In genomic region chr6:4350571-4351505, GRCh38 we compare ENCODE assay signal across 16 cellular contexts.
DNase-seq lines count a peak whose midpoint lies in the region; ATAC-seq and TF ChIP-seq lines count a peak whose summit lies in the region.
"Had no signal": no experiment of that assay in that cellular context is flagged by ENCODE, and none has a peak within 500 bp of the region (broad histone marks: within the 10 kb centered on the region; RNA-seq: fewer than 3 reads in every experiment).

No MANE protein-coding gene starts in this region.

- H3K27me3 ChIP-seq in left ventricle myocardium inferior (ENCODE audit: low read depth) (no peaks in the 10 kb centered on the region), skeletal muscle tissue (ENCODE audit: control insufficient read depth in 3 of 3, insufficient read depth in 3 of 3, low read length in 3 of 3) (no peaks in the 10 kb centered on the region)

- H3K4me1 ChIP-seq in left ventricle myocardium inferior (peaks cover 40% of the 10 kb centered on the region), skeletal muscle tissue (ENCODE audit: control insufficient read depth in 3 of 3, insufficient read depth in 3 of 3, low read length in 3 of 3) (peaks cover 12 to 23% (median 16%) of the 10 kb centered on the region in 3 donors)
- H3K4me1 ChIP-seq: HAP-1 had no signal

- peaks cover 42% of the 10 kb centered on the region for H3K4me1 Mint-ChIP-seq in MCF 10A (ENCODE audit: insufficient read depth, unreplicated experiment)
- H3K4me1 Mint-ChIP-seq: central memory CD8-positive, alpha-beta T cell had no signal

- intact Hi-C loops in MCF 10A (cut with micrococcal nuclease) (loop anchor here (1.0 kb wide), 1 partner anchor 425 kb away; the partner anchor contains the start of gene CDYL), left ventricle myocardium inferior (cut with micrococcal nuclease) (no loop called here)

- peaks cover 13% of the 10 kb centered on the region for H3K36me3 Mint-ChIP-seq in MCF 10A (ENCODE audit: insufficient read depth, unreplicated experiment)

- H3K27me3 Mint-ChIP-seq in MCF 10A (ENCODE audit: insufficient read depth, unreplicated experiment) = no peaks in the 10 kb centered on the region

- DNase-seq in HT1080 (ENCODE audit: low read depth) (peak; percentile 85), MCF 10A (ENCODE audit: unreplicated experiment) (peak; percentile 54), left ventricle myocardium inferior (peak; percentile 44), superior temporal gyrus (ENCODE audit: extremely low spot score) (no peak), SW480 (ENCODE audit: low spot score) (no peak)
- no peak for DNase-seq in stimulated activated CD4-positive, alpha-beta T cell treated with anti-CD3 and anti-CD28 coated beads, Interleukin-15, amount 100 ng/mL, for 24 hours
- DNase-seq: Kasumi-1, NCI-H2171 had no signal

- CTCF ChIA-PET in MCF 10A (lab: Yijun Ruan, JAX) = interaction anchor here (0.9 to 1.6 kb wide), 4 partner anchors 25 to 584 kb away, joined by 3 to 4 read pairs (median 4); no protein-coding TSS in a partner anchor

- peak overlapping the region; percentile 84 for H3K27ac ChIP-seq in left ventricle myocardium inferior (replicated peaks)
- H3K27ac ChIP-seq in skeletal muscle tissue (ENCODE audit: low read depth, low read length) = peak overlapping the region; percentile 90
- H3K27ac ChIP-seq: VCaP had no signal

- ATAC-seq in esophagus mucosa = no peak

- H3K36me3 ChIP-seq in left ventricle myocardium inferior (no peaks in the 10 kb centered on the region), skeletal muscle tissue (ENCODE audit: control insufficient read depth in 3 of 3, insufficient read depth in 3 of 3, low read length in 3 of 3) (no peaks in the 10 kb centered on the region)
- H3K36me3 ChIP-seq: HAP-1 had no signal

- H3K27ac Mint-ChIP-seq in MCF 10A (ENCODE audit: low read depth, unreplicated experiment) = no peak overlapping the region
- H3K27ac Mint-ChIP-seq: activated T-helper 1 cell treated with anti-CD3 and anti-CD28 coated beads, Interleukin-12 subunit alpha, Interleukin-12 subunit beta, Interleukin-2, Interleukin-4 antibody, amounts not matched to agents 30 ng/mL and 10 ng/mL and 1 ng/mL, durations not matched to agents 14 hours and 24 hours and 36 hours had no signal

- no peaks in the 10 kb centered on the region for H3K9me3 Mint-ChIP-seq in MCF 10A (ENCODE audit: unreplicated experiment)
- H3K9me3 Mint-ChIP-seq: activated T-helper 1 cell treated with anti-CD3 and anti-CD28 coated beads, Interleukin-12 subunit alpha, Interleukin-12 subunit beta, Interleukin-2, Interleukin-4 antibody, amounts not matched to agents 30 ng/mL and 10 ng/mL and 1 ng/mL, durations not matched to agents 14 hours and 24 hours and 36 hours; central memory CD8-positive, alpha-beta T cell had no signal

- BruUV-seq in MCF 10A (replicated peaks; lab: Mats Ljungman, UMichigan) = no TSS peak

- H3K4me3 ChIP-seq in left ventricle myocardium inferior = no peak overlapping the region
- H3K4me3 ChIP-seq in skeletal muscle tissue (ENCODE audit: low read length in 3 of 3) = no peak overlapping the region
- H3K4me3 ChIP-seq: HAP-1, mucosa of descending colon had no signal

- peak overlapping the region in 1 of 3 donors; percentile 68 for H3K9ac ChIP-seq in skeletal muscle tissue (ENCODE audit: low read depth in 1 of 3, low read length in 3 of 3)

- peak overlapping the region; percentile 66 for H3K4me3 Mint-ChIP-seq in MCF 10A (ENCODE audit: unreplicated experiment)
- H3K4me3 Mint-ChIP-seq: activated T-helper 1 cell treated with anti-CD3 and anti-CD28 coated beads, Interleukin-12 subunit alpha, Interleukin-12 subunit beta, Interleukin-2, Interleukin-4 antibody, amounts not matched to agents 30 ng/mL and 10 ng/mL and 1 ng/mL, durations not matched to agents 14 hours and 24 hours and 36 hours; central memory CD8-positive, alpha-beta T cell had no signal

- POLR2A ChIA-PET in MCF 10A (lab: Yijun Ruan, JAX) = interaction anchor here (0.7 to 2.6 kb wide), 4 partner anchors 29 to 426 kb away, joined by 3 to 19 read pairs (median 4); no protein-coding TSS in a partner anchor

- no peaks in the 10 kb centered on the region for H3K9me3 ChIP-seq in left ventricle myocardium inferior (replicated peaks)
- H3K9me3 ChIP-seq in skeletal muscle tissue (ENCODE audit: control insufficient read depth in 3 of 3, low read length in 3 of 3) = no peaks in the 10 kb centered on the region
- H3K9me3 ChIP-seq: Caco-2, HAP-1, mucosa of descending colon had no signal

- no peak for TF ChIP-seq CTCF in MCF 10A (IDR thresholded peaks at IDR 0.05; ENCODE audit: unreplicated experiment)
- no peak for TF ChIP-seq CTCF in left ventricle myocardium inferior (IDR thresholded peaks at IDR 0.05; ENCODE audit: borderline replicate concordance)

Comparison
In these comparisons a context has a peak if more than half of its experiments do, and no peak if none do; other contexts are left out.
1. DNase-seq: peak in HT1080 (single experiment), MCF 10A (single experiment) and left ventricle myocardium inferior (single experiment); none in superior temporal gyrus (single experiment), stimulated activated CD4-positive, alpha-beta T cell treated with anti-CD3 and anti-CD28 coated beads, Interleukin-15, amount 100 ng/mL, for 24 hours (single experiment) and SW480 (single experiment).